ENCODE assay signal across 9 cellular contexts in the genomic region with DNA sequence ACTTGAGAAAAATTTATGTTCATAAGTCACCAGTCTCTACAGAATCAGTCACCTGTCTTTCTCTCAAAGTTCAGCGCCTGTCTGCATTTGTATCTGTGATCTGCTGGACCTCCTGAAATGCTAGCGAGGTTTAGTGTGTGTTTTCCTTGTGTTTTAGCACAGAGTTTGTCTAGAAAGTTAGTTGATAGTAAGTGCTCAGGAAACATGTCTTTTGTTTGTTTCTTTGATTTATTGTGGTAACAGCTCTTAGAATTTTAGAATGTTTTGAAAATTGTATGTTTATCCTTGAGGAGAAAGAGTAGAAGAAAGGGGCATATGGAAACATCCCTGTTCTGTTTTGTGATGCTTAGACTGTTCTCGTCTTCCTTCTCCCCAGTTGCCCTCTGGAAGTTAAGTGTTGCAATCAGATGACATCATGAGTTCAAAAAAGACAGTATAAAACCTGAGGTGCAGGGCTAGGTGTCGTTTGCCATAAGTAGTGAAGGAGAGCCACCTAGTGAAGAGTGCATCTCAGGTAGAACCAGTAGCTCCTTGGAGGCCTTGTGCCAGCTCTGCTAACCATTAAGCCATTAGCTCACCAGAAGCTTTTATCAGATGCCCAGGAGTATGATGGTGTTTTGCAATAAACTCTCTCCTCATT. TPM values are rescaled to one million over a fixed set of nuclear protein-coding genes. Genes with fewer than 3 reads are reported as not detected.
DNase-seq lines count a peak whose midpoint lies in the region; ATAC-seq and TF ChIP-seq lines count a peak whose summit lies in the region.
"Had no signal": no experiment of that assay in that cellular context is flagged by ENCODE, and none has a peak within 500 bp of the region (broad histone marks: within the 10 kb centered on the region; RNA-seq: fewer than 3 reads in every experiment).

No MANE protein-coding gene starts in this region.

- no peak overlapping the region for H3K23ac ChIP-seq in IMR-90 (ENCODE audit: low read depth, low read length)

- POLR2A ChIA-PET in IMR-90 (lab: Charles Lee; ENCODE audit: unreplicated experiment) = no interaction called here

- H4K8ac ChIP-seq in IMR-90 (ENCODE audit: low read depth in 2 of 2, low read length in 2 of 2) = no peak overlapping the region

- no peak overlapping the region for H2AK5ac ChIP-seq in IMR-90 (ENCODE audit: low read depth, low read length)

- WGBS in IMR-90 (ENCODE audit: extremely low coverage in 2 of 2, insufficient read length in 1 of 2), 2 experiments = 90% methylated on average over 2 of the region's 4 CpGs; no CpG with 5 or more reads in 1 of the 2 experiments

- H3K27me3 ChIP-seq in DOHH2 (ENCODE audit: control insufficient read depth, low read length) (no peaks in the 10 kb centered on the region), IMR-90 (ENCODE audit: control insufficient read depth, insufficient read depth, low read length) (no peaks in the 10 kb centered on the region), adipocyte (replicated peaks; ENCODE audit: control insufficient read depth, insufficient read depth, low read length) (no peaks in the 10 kb centered on the region), left lung (no peaks in the 10 kb centered on the region), uterus (no peaks in the 10 kb centered on the region)

- peak; percentile 26 for DNase-seq in IMR-90
- peak; percentile 51 for DNase-seq in adipocyte (ENCODE audit: low read depth)
- peak in 1 of 2 donors; percentile 61 for DNase-seq in left lung
- DNase-seq in uterus = no peak
- DNase-seq in hepatic stellate cell (ENCODE audit: low spot score) = no peak

- H2BK120ac ChIP-seq in IMR-90 (ENCODE audit: low read depth, low read length) = no peak overlapping the region

- H3K56ac ChIP-seq in IMR-90 (ENCODE audit: extremely low read depth, insufficient read depth, low read length) = no peak overlapping the region

- no peak for TF ChIP-seq POLR2A in IMR-90 (IDR thresholded peaks at IDR 0.05; ENCODE audit: low read depth, low read length)
- TF ChIP-seq POLR2A in uterus (IDR thresholded peaks at IDR 0.05) = no peak

- no peak overlapping the region for H3K4ac ChIP-seq in IMR-90 (ENCODE audit: low read depth, low read length)

- H4K5ac ChIP-seq in IMR-90 (ENCODE audit: low read depth, low read length) = no peak overlapping the region

- no peak overlapping the region for H2AK9ac ChIP-seq in IMR-90 (replicated peaks; ENCODE audit: low read depth, low read length, poor library complexity)

- BruUV-seq in IMR-90 (replicated peaks; lab: Mats Ljungman, UMichigan) = no TSS peak

- no peak overlapping the region for H2BK5ac ChIP-seq in IMR-90 (ENCODE audit: low read depth, low read length, poor library complexity, severe bottlenecking)

- H3K9me1 ChIP-seq in IMR-90 (ENCODE audit: insufficient read depth, low read length) = peaks cover 16% of the 10 kb centered on the region

- dilution Hi-C loops in IMR-90 (cut with HindIII; ENCODE audit: low sequenced_read_pairs, unreplicated experiment) = no loop called here

- no peak overlapping the region for H2BK20ac ChIP-seq in IMR-90 (ENCODE audit: low read depth, low read length)

- H3K9me3 ChIP-seq in DOHH2 (ENCODE audit: control insufficient read depth, insufficient read depth, low read length) (no peaks in the 10 kb centered on the region), IMR-90 (ENCODE audit: control insufficient read depth, insufficient read depth, low read length) (no peaks in the 10 kb centered on the region), adipocyte (ENCODE audit: control insufficient read depth, low read length) (no peaks in the 10 kb centered on the region), left lung (no peaks in the 10 kb centered on the region), uterus (no peaks in the 10 kb centered on the region)

- H3F3A ChIP-seq in DOHH2 (ENCODE audit: control insufficient read depth, insufficient read depth) = no peaks in the 10 kb centered on the region

- H3K36me3 ChIP-seq in DOHH2 (ENCODE audit: control insufficient read depth, low read length) (peaks cover 13% of the 10 kb centered on the region), IMR-90 (ENCODE audit: control insufficient read depth, insufficient read depth, low read length) (peaks cover 6% of the 10 kb centered on the region), adipocyte (ENCODE audit: control insufficient read depth, insufficient read depth, low read length, severe bottlenecking) (peaks cover 13% of the 10 kb centered on the region), left lung (peaks cover 0 to 16% of the 10 kb centered on the region in 2 donors), uterus (no peaks in the 10 kb centered on the region)

- no peak overlapping the region for H4K91ac ChIP-seq in IMR-90 (ENCODE audit: insufficient read depth, low read depth, low read length)

- CTCF ChIA-PET in IMR-90 (lab: Yijun Ruan, JAX) = interaction anchor here (1.1 kb wide), 1 partner anchor 36 kb away, joined by 3 read pairs; no protein-coding TSS in a partner anchor

- H3K79me1 ChIP-seq in IMR-90 (ENCODE audit: low read depth in 1 of 2, low read length in 2 of 2) = peaks cover 10 to 55% of the 10 kb centered on the region in 2 experiments

- H3K4me1 ChIP-seq in DOHH2 (ENCODE audit: control insufficient read depth, low read length) (peaks cover 16% of the 10 kb centered on the region; the same call in 1 of the 2 replicates), IMR-90 (ENCODE audit: control insufficient read depth, insufficient read depth, low read length) (peaks cover 8% of the 10 kb centered on the region; the same call in 1 of the 2 replicates), adipocyte (ENCODE audit: control insufficient read depth, insufficient read depth, low read length) (peaks cover 27% of the 10 kb centered on the region), left lung (no peaks in the 10 kb centered on the region), uterus (no peaks in the 10 kb centered on the region)

- H3K18ac ChIP-seq in IMR-90 (ENCODE audit: low read depth, low read length) = no peak overlapping the region

- no peak overlapping the region for H3K4me3 ChIP-seq in DOHH2 (ENCODE audit: low read length)
- H3K4me3 ChIP-seq in IMR-90 (ENCODE audit: insufficient read depth, low read depth, low read length) = no peak overlapping the region
- no peak overlapping the region for H3K4me3 ChIP-seq in adipocyte (ENCODE audit: low read length)
- no peak overlapping the region for H3K4me3 ChIP-seq in left lung
- H3K4me3 ChIP-seq in uterus = no peak overlapping the region

- intact Hi-C loops in IMR-90 (cut with micrococcal nuclease) (no loop called here), left lung (cut with DNase I) (no loop called here), uterus (cut with DNase I; ENCODE audit: low total_unique reads) (no loop called here)

- H3K27ac ChIP-seq in DOHH2 (ENCODE audit: low read depth, low read length) (no peak overlapping the region), IMR-90 (ENCODE audit: insufficient read depth, low read length) (no peak overlapping the region), left lung (no peak overlapping the region), uterus (no peak overlapping the region)
- H3K27ac ChIP-seq: KMS-11 had no signal

- TF ChIP-seq CTCF in DOHH2 (IDR thresholded peaks at IDR 0.05; ENCODE audit: low read depth, low read length, poor library complexity, severe bottlenecking) = peak; percentile 61
- TF ChIP-seq CTCF in IMR-90 (conservative IDR thresholded peaks at IDR 0.05; ENCODE audit: low read depth, low read length) = no peak
- no peak for TF ChIP-seq CTCF in left lung (IDR thresholded peaks at IDR 0.05)
- peak in 1 of 4 experiments; percentile 26 for TF ChIP-seq CTCF in uterus (IDR thresholded peaks at IDR 0.05)

- H3K9ac ChIP-seq in IMR-90 (ENCODE audit: low read depth, low read length) (no peak overlapping the region), adipocyte (ENCODE audit: low read length) (no peak overlapping the region)
- H3K9ac ChIP-seq: KMS-11 had no signal

- H3K14ac ChIP-seq in IMR-90 (replicated peaks; ENCODE audit: low read depth, low read length) = no peak overlapping the region

- H3K9me2 ChIP-seq in DOHH2 (replicated peaks; ENCODE audit: control insufficient read depth, low read length) = no peaks in the 10 kb centered on the region

- H2AFZ ChIP-seq in IMR-90 (replicated peaks; ENCODE audit: low read length, poor library complexity) = no peak overlapping the region

- H4K20me1 ChIP-seq in DOHH2 (ENCODE audit: control insufficient read depth, insufficient read depth, low read depth, low read length) = no peaks in the 10 kb centered on the region
- peaks cover 22% of the 10 kb centered on the region; the same call in 1 of the 2 replicates for H4K20me1 ChIP-seq in IMR-90 (ENCODE audit: insufficient read depth, low read length)

- ATAC-seq in IMR-90 (ENCODE audit: low read depth) (no peak), left lung (peak; percentile 97), HG02678 (IDR thresholded peaks at IDR 0.05; ENCODE audit: unreplicated experiment) (no peak), GM19397 (IDR thresholded peaks at IDR 0.05; ENCODE audit: unreplicated experiment) (no peak)

- no peaks in the 10 kb centered on the region for H3K79me2 ChIP-seq in DOHH2 (ENCODE audit: control insufficient read depth, low read length)

- H3K4me2 ChIP-seq in DOHH2 (ENCODE audit: low read length) (no peak overlapping the region), IMR-90 (ENCODE audit: low read depth, low read length) (no peak overlapping the region)
- H3K4me2 ChIP-seq: KMS-11 had no signal

- no peak for TF ChIP-seq RAD21 in IMR-90 (IDR thresholded peaks at IDR 0.05; ENCODE audit: low read length)

- in situ Hi-C loops in IMR-90 (cut with MboI; ENCODE audit: low sequenced_read_pairs) = no loop called here

- no peak overlapping the region for H2BK15ac ChIP-seq in IMR-90 (ENCODE audit: low read depth, low read length)

TF ChIP-seq in IMR-90, 13 proteins besides CTCF, POLR2A, EP300 and RAD21:
- TF ChIP-seq CEBPB (IDR thresholded peaks at IDR 0.05; ENCODE audit: low read depth, low read length) (peak; percentile 62; the same call in 1 of the 2 replicates), MAFK (IDR thresholded peaks at IDR 0.05; ENCODE audit: low read depth, low read length) (no peak)

RNA-seq across cellular contexts. Expression of gene FBXW8, which starts 44.8 kb away (rescaled TPM):
- total RNA-seq in IMR-90 (2012; rRNA removed) (23.6 and 25.8 TPM in 2 replicates), left lung (10 to 100 TPM; 16.0 to 17.0 TPM), uterus (10 to 100 TPM in 2 of 4 donors, 1 to 10 TPM in 2; 5.9 to 28.0 (median 15.3) TPM)
- 18.6 and 20.3 TPM in 2 replicates for polyA plus RNA-seq in IMR-90 (2012; rRNA removed)
- 10.6 and 17.8 TPM in 2 replicates for polyA plus RNA-seq in IMR-90 (2012; cell fraction: cytosol; rRNA removed)
- 33.2 and 40.4 TPM in 2 replicates for polyA plus RNA-seq in IMR-90 (2012; cell fraction: nucleus; rRNA removed; ENCODE audit: low replicate concordance)

Comparison
In these comparisons a context has a peak if more than half of its experiments do, and no peak if none do; other contexts are left out.
1. DNase-seq: peak in IMR-90 (single experiment) and adipocyte (single experiment); none in uterus (0 of 2) and hepatic stellate cell (single experiment).